ENCODE assay signal across 8 cellular contexts in the genomic region with DNA sequence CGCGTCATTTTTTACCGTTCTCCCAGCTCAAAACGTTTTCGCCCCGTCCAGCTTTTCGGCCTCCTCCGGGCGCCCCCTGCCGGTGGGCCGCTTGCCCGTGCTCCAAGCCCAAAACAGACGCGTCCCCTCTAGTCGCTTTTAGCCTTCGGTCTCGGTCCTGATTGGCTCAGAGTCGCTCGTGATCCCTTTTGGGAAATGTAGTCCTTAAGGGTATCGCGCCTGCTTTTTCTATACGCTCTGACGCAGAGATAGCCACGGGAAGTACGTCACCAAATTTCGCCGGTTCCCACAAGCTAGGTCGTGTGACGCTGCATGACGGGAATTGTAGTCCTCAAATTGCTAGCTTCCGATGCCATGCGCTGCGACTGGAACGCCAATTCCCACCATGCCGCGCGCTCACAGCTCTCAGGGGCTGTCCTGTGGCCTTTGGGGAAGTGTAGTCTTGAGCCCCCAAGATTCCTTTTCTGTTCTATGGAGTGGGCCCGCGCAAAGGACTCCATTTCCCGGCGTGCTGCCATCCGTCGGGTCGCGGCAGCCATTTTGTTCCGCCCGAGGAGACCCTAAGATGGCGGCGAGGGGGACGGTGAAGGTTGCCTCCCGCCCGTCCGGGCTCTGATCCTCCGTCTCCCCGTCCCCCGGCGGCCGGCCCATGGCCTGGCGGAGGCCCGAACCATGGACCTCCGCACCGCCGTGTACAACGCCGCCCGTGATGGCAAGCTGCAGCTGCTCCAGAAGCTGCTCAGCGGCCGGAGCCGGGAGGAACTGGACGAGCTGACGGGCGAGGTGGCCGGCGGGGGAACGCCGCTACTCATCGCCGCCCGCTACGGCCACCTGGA. TPM values are rescaled to one million over a fixed set of nuclear protein-coding genes. Genes with fewer than 3 reads are reported as not detected.
DNase-seq lines count a peak whose midpoint lies in the region; ATAC-seq and TF ChIP-seq lines count a peak whose summit lies in the region.

A gene with protein sequence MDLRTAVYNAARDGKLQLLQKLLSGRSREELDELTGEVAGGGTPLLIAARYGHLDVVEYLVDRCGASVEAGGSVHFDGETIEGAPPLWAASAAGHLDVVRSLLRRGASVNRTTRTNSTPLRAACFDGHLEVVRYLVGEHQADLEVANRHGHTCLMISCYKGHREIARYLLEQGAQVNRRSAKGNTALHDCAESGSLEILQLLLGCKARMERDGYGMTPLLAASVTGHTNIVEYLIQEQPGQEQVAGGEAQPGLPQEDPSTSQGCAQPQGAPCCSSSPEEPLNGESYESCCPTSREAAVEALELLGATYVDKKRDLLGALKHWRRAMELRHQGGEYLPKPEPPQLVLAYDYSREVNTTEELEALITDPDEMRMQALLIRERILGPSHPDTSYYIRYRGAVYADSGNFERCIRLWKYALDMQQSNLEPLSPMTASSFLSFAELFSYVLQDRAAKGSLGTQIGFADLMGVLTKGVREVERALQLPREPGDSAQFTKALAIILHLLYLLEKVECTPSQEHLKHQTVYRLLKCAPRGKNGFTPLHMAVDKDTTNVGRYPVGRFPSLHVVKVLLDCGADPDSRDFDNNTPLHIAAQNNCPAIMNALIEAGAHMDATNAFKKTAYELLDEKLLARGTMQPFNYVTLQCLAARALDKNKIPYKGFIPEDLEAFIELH (plus strand): TSS at position 552 of the 836 bp plus-strand sequence. CDS start 121 bp downstream, at position 673.

- POLR2A ChIA-PET in CD8-positive, alpha-beta T cell (lab: Charles Lee): interaction anchor here (0.5 to 2.9 kb wide), 9 partner anchors 18 to 177 kb away, joined by 3 to 21 read pairs (median 4); a partner anchor contains a TSS
- POLR2A ChIA-PET in activated CD4-positive, alpha-beta memory T cell treated with anti-CD3 and anti-CD28 coated beads for 36 hours (lab: Charles Lee): interaction anchor here (1.0 to 2.6 kb wide), 5 partner anchors 9 to 320 kb away, joined by 3 to 13 read pairs (median 4); a partner anchor contains a TSS

- intact Hi-C loops in CD8-positive, alpha-beta T cell (cut with DNase I, micrococcal nuclease): loop anchor here (1.0 to 5.0 kb wide), 10 partner anchors 22 to 1029 kb away; a partner anchor contains a TSS
- intact Hi-C loops in activated CD4-positive, alpha-beta memory T cell treated with anti-CD3 and anti-CD28 coated beads for 36 hours (cut with micrococcal nuclease): loop anchor here (1.0 to 5.0 kb wide), 4 partner anchors 59 to 319 kb away; a partner anchor contains a TSS
- intact Hi-C loops in dorsolateral prefrontal cortex (cut with DNase I): loop anchor here (1.0 to 2.0 kb wide), 3 partner anchors 58 to 67 kb away; no protein-coding TSS in a partner anchor

- peak; percentile 94 for ATAC-seq in CD8-positive, alpha-beta T cell
- peak; percentile 91 for ATAC-seq in GM19452 (IDR thresholded peaks at IDR 0.05; ENCODE audit: unreplicated experiment)

- H3K4me3 ChIP-seq in CD8-positive, alpha-beta T cell (ENCODE audit: low read depth, low read length): peak within 1 kb of the TSS; percentile 73
- peak within 1 kb of the TSS; percentile 55 to 99 (median 89) for H3K4me3 ChIP-seq in dorsolateral prefrontal cortex
- H3K4me3 ChIP-seq in liver (ENCODE audit: low read depth in 1 of 3, low read length in 3 of 3): peak within 1 kb of the TSS; percentile 70 to 96 (median 89)

- peaks cover 33% of the 10 kb centered on the region for H3K4me1 Mint-ChIP-seq in CD8-positive, alpha-beta T cell (ENCODE audit: low read depth)
- peaks cover 38% of the 10 kb centered on the region for H3K4me1 Mint-ChIP-seq in activated CD4-positive, alpha-beta memory T cell treated with anti-CD3 and anti-CD28 coated beads for 36 hours (ENCODE audit: low read depth)

- peak within 1 kb of the TSS; percentile 37 to 83 for H3K9ac ChIP-seq in liver (ENCODE audit: low read depth in 1 of 2, low read length in 2 of 2)

- peaks cover 15% of the 10 kb centered on the region for H3K36me3 ChIP-seq in CD8-positive, alpha-beta T cell (ENCODE audit: insufficient read depth, low read length)
- H3K36me3 ChIP-seq in liver (ENCODE audit: control insufficient read depth in 4 of 4, insufficient read depth in 3 of 4, low read depth in 1 of 4, low read length in 3 of 4): peaks cover 7 to 12% (median 10%) of the 10 kb centered on the region in 4 donors

- CTCF ChIA-PET in CD8-positive, alpha-beta T cell (lab: Charles Lee): interaction anchor here (0.9 to 4.4 kb wide), 17 partner anchors 8 to 215 kb away, joined by 3 to 68 read pairs (median 6); a partner anchor contains a TSS
- CTCF ChIA-PET in activated CD4-positive, alpha-beta memory T cell treated with anti-CD3 and anti-CD28 coated beads for 36 hours (lab: Charles Lee): interaction anchor here (0.6 to 7.6 kb wide), 42 partner anchors 9 to 898 kb away, joined by 3 to 161 read pairs (median 4); a partner anchor contains a TSS

- no peaks in the 10 kb centered on the region for H3K9me3 Mint-ChIP-seq in CD8-positive, alpha-beta T cell
- no peaks in the 10 kb centered on the region for H3K9me3 Mint-ChIP-seq in activated CD4-positive, alpha-beta memory T cell treated with anti-CD3 and anti-CD28 coated beads for 36 hours

- DNase-seq in CD8-positive, alpha-beta T cell: peak; percentile 96 to 100 (median 98)
- peak; percentile 99 for DNase-seq in HK-2 (ENCODE audit: unreplicated experiment)
- DNase-seq in NCI-H82 treated with DMSO at 0.1 percent for 48 hours (lab: John Stamatoyannopoulos, UW; ENCODE audit: unreplicated experiment): peak; percentile 98
- peak; percentile 99 for DNase-seq in activated CD4-positive, alpha-beta memory T cell treated with anti-CD3 and anti-CD28 coated beads for 36 hours
- DNase-seq in dorsolateral prefrontal cortex: peak; percentile 99 to 100 (median 100)
- peak; percentile 99 for DNase-seq in stimulated activated CD4-positive, alpha-beta T cell treated with anti-CD3 and anti-CD28 coated beads, Interleukin-4, amount 100 ng/mL, for 24 hours

- no peaks in the 10 kb centered on the region for H3K9me3 ChIP-seq in CD8-positive, alpha-beta T cell (ENCODE audit: low read length)
- H3K9me3 ChIP-seq in liver (ENCODE audit: control insufficient read depth in 4 of 4, low read length in 3 of 4): no peaks in the 10 kb centered on the region

- under 1% methylated on average over 80 of the region's 80 CpGs for WGBS in liver

- no peaks in the 10 kb centered on the region for H3K27me3 ChIP-seq in CD8-positive, alpha-beta T cell (ENCODE audit: insufficient read depth, low read length)
- H3K27me3 ChIP-seq in dorsolateral prefrontal cortex: no peaks in the 10 kb centered on the region
- H3K27me3 ChIP-seq in liver (ENCODE audit: control insufficient read depth in 4 of 4, insufficient read depth in 4 of 4, low read length in 3 of 4): no peaks in the 10 kb centered on the region

- H3K27ac ChIP-seq in CD8-positive, alpha-beta T cell (ENCODE audit: low read depth, low read length): peak within 1 kb of the TSS; percentile 81
- H3K27ac ChIP-seq in dorsolateral prefrontal cortex (peak within 1 kb of the TSS; percentile 51 to 97 (median 89)), liver (ENCODE audit: low read depth in 1 of 2, low read length in 2 of 2) (peak within 1 kb of the TSS; percentile 67 to 80)

- no peaks in the 10 kb centered on the region for H3K27me3 Mint-ChIP-seq in CD8-positive, alpha-beta T cell (ENCODE audit: low read depth)
- no peaks in the 10 kb centered on the region for H3K27me3 Mint-ChIP-seq in activated CD4-positive, alpha-beta memory T cell treated with anti-CD3 and anti-CD28 coated beads for 36 hours

- H3K4me3 Mint-ChIP-seq in CD8-positive, alpha-beta T cell: peak within 1 kb of the TSS; percentile 86
- H3K4me3 Mint-ChIP-seq in activated CD4-positive, alpha-beta memory T cell treated with anti-CD3 and anti-CD28 coated beads for 36 hours: peak within 1 kb of the TSS; percentile 80

- TF ChIP-seq CTCF in CD8-positive, alpha-beta T cell (IDR thresholded peaks at IDR 0.05): peak; percentile 99
- TF ChIP-seq CTCF in dorsolateral prefrontal cortex (IDR thresholded peaks at IDR 0.05 in 54 of 56, conservative IDR thresholded peaks at IDR 0.05 in 2 of 56; ENCODE audit: low read depth in 1 of 56, partially characterized antibody in 56 of 56): peak; percentile 93 to 100 (median 99)
- TF ChIP-seq CTCF in liver (IDR thresholded peaks at IDR 0.05; ENCODE audit: low read depth, low read length, missing input control): peak; percentile 99

- peaks cover 40% of the 10 kb centered on the region for H3K36me3 Mint-ChIP-seq in CD8-positive, alpha-beta T cell
- peaks cover 27% of the 10 kb centered on the region for H3K36me3 Mint-ChIP-seq in activated CD4-positive, alpha-beta memory T cell treated with anti-CD3 and anti-CD28 coated beads for 36 hours

- H3K27ac Mint-ChIP-seq in CD8-positive, alpha-beta T cell: peak within 1 kb of the TSS; percentile 89
- peak within 1 kb of the TSS; percentile 81 for H3K27ac Mint-ChIP-seq in activated CD4-positive, alpha-beta memory T cell treated with anti-CD3 and anti-CD28 coated beads for 36 hours

- peak; percentile 94 to 96 for TF ChIP-seq RAD21 in liver (IDR thresholded peaks at IDR 0.05)

- H3K4me1 ChIP-seq in CD8-positive, alpha-beta T cell (ENCODE audit: insufficient read depth, low read length): peaks cover 16% of the 10 kb centered on the region
- peaks cover 6 to 38% (median 32%) of the 10 kb centered on the region in 4 donors for H3K4me1 ChIP-seq in liver (ENCODE audit: control insufficient read depth in 4 of 4, insufficient read depth in 4 of 4, low read length in 3 of 4)

TF ChIP-seq in liver, 16 proteins besides CTCF, POLR2A, EP300 and RAD21 (continues in another document):
- TF ChIP-seq SP1 (IDR thresholded peaks at IDR 0.05) (peak; percentile 83), NR2F2 (IDR thresholded peaks at IDR 0.05) (peak; percentile 47), FOXA2 (IDR thresholded peaks at IDR 0.05) (no peak), EGR1 (IDR thresholded peaks at IDR 0.05; ENCODE audit: low read depth in 2 of 2) (no peak), JUND (IDR thresholded peaks at IDR 0.05) (peak; percentile 20 to 31), YY1 (IDR thresholded peaks at IDR 0.05) (peak; percentile 100), RXRA (IDR thresholded peaks at IDR 0.05) (peak; percentile 40 to 51), FOXA1 (IDR thresholded peaks at IDR 0.05) (no peak), HNF4G (IDR thresholded peaks at IDR 0.05) (no peak)
- TF ChIP-seq, protein P1, sequence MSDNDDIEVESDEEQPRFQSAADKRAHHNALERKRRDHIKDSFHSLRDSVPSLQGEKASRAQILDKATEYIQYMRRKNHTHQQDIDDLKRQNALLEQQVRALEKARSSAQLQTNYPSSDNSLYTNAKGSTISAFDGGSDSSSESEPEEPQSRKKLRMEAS (IDR thresholded peaks at IDR 0.05): peak; percentile 86

RNA-seq across cellular contexts. Expression of the gene that starts here (rescaled TPM):
- total RNA-seq in CD8-positive, alpha-beta T cell: 10 to 100 TPM; 16.7 to 17.4 TPM
- 1 to 10 TPM; 9.2 to 9.3 TPM for total RNA-seq in activated CD4-positive, alpha-beta memory T cell treated with anti-CD3 and anti-CD28 coated beads for 36 hours
- 10 to 100 TPM; 12.6 to 24.5 (median 16.8) TPM for total RNA-seq in dorsolateral prefrontal cortex
- total RNA-seq in liver: 10 to 100 TPM in 1 of 2 donors, 1 to 10 TPM in 1; 10.0 to 15.1 TPM
- 1 to 10 TPM in 1 of 2 donors, under 1 TPM in 1; 0.25 to 4.9 TPM for polyA plus RNA-seq in liver

Comparison
In these comparisons a context has a peak if more than half of its experiments do, and no peak if none do; other contexts are left out.
1. Peak in every context shown above with its lines: DNase-seq, ATAC-seq, H3K4me3 ChIP-seq and H3K27ac ChIP-seq.